Comparison of ENCODE assay signal across 1 cellular context in the genomic region with DNA sequence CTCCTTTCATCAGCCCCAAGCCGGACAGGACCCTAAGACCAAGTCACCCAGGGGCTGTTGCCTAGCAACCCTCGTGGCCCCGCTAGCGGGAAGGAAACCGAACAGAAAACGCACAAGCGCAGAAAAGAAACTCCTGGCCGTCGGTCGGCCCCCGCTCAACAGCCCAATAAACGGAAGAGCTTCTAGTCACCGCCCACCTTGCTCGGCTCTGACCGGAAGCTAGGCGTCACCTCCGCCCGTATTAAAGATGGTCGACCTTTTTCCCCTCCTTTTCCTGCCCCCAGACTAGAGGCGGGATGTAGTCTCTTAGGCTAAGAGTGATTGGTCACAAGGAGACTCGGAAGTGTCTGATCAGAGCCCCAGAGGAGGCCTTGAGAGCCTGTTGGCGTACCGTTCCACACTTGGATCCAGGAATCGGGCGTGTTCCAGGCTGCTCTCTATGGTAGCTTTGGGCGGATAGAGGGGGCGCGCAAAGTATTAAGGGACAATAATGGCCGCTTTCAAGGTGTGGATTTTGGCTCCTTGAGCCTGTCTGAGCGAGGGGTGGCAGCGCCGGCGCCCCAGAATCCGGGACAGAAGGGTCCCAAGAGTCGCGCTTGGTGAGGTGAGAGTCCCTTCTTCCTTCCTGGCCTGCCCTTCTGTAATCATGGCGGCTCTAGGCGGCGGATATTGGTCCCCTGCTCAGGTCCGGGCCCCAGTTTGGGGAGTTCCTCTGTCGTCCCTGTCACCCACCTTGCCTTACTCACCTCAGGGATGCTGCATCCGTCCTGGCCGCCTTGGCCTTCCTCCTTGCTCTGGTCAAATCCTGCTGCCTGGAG.
TF ChIP-seq lines count a peak whose summit lies in the region.

A gene (plus strand): TSS at position 400 of the 818 bp plus-strand sequence. CDS start 2,311 bp downstream, outside the sequence.
A gene (minus strand): TSS at position 173 of the 818 bp plus-strand sequence. CDS start 2,871 bp downstream, outside the sequence.

TF ChIP-seq in HepG2, 621 proteins besides CTCF, POLR2A, EP300 and RAD21 (continued from another document and continues in another):
- TF ChIP-seq, protein P1, sequence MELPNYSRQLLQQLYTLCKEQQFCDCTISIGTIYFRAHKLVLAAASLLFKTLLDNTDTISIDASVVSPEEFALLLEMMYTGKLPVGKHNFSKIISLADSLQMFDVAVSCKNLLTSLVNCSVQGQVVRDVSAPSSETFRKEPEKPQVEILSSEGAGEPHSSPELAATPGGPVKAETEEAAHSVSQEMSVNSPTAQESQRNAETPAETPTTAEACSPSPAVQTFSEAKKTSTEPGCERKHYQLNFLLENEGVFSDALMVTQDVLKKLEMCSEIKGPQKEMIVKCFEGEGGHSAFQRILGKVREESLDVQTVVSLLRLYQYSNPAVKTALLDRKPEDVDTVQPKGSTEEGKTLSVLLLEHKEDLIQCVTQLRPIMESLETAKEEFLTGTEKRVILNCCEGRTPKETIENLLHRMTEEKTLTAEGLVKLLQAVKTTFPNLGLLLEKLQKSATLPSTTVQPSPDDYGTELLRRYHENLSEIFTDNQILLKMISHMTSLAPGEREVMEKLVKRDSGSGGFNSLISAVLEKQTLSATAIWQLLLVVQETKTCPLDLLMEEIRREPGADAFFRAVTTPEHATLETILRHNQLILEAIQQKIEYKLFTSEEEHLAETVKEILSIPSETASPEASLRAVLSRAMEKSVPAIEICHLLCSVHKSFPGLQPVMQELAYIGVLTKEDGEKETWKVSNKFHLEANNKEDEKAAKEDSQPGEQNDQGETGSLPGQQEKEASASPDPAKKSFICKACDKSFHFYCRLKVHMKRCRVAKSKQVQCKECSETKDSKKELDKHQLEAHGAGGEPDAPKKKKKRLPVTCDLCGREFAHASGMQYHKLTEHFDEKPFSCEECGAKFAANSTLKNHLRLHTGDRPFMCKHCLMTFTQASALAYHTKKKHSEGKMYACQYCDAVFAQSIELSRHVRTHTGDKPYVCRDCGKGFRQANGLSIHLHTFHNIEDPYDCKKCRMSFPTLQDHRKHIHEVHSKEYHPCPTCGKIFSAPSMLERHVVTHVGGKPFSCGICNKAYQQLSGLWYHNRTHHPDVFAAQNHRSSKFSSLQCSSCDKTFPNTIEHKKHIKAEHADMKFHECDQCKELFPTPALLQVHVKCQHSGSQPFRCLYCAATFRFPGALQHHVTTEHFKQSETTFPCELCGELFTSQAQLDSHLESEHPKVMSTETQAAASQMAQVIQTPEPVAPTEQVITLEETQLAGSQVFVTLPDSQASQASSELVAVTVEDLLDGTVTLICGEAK (IDR thresholded peaks at IDR 0.05) = peak; percentile 84
- TF ChIP-seq, protein P1 (CRISPR knock-in tag; IDR thresholded peaks at IDR 0.05) = no peak
- TF ChIP-seq, protein P2, sequence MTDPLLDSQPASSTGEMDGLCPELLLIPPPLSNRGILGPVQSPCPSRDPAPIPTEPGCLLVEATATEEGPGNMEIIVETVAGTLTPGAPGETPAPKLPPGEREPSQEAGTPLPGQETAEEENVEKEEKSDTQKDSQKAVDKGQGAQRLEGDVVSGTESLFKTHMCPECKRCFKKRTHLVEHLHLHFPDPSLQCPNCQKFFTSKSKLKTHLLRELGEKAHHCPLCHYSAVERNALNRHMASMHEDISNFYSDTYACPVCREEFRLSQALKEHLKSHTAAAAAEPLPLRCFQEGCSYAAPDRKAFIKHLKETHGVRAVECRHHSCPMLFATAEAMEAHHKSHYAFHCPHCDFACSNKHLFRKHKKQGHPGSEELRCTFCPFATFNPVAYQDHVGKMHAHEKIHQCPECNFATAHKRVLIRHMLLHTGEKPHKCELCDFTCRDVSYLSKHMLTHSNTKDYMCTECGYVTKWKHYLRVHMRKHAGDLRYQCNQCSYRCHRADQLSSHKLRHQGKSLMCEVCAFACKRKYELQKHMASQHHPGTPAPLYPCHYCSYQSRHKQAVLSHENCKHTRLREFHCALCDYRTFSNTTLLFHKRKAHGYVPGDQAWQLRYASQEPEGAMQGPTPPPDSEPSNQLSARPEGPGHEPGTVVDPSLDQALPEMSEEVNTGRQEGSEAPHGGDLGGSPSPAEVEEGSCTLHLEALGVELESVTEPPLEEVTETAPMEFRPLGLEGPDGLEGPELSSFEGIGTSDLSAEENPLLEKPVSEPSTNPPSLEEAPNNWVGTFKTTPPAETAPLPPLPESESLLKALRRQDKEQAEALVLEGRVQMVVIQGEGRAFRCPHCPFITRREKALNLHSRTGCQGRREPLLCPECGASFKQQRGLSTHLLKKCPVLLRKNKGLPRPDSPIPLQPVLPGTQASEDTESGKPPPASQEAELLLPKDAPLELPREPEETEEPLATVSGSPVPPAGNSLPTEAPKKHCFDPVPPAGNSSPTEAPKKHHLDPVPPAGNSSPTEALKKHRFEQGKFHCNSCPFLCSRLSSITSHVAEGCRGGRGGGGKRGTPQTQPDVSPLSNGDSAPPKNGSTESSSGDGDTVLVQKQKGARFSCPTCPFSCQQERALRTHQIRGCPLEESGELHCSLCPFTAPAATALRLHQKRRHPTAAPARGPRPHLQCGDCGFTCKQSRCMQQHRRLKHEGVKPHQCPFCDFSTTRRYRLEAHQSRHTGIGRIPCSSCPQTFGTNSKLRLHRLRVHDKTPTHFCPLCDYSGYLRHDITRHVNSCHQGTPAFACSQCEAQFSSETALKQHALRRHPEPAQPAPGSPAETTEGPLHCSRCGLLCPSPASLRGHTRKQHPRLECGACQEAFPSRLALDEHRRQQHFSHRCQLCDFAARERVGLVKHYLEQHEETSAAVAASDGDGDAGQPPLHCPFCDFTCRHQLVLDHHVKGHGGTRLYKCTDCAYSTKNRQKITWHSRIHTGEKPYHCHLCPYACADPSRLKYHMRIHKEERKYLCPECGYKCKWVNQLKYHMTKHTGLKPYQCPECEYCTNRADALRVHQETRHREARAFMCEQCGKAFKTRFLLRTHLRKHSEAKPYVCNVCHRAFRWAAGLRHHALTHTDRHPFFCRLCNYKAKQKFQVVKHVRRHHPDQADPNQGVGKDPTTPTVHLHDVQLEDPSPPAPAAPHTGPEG (CRISPR knock-in tag; IDR thresholded peaks at IDR 0.05) = peak; percentile 84; the same call in 1 of the 2 replicates
- TF ChIP-seq SOX13 (IDR thresholded peaks at IDR 0.05) = no peak
- peak in 1 of 2 experiments; percentile 22; a peak in 1 of 4 replicates for TF ChIP-seq SOX13 (CRISPR knock-in tag; conservative IDR thresholded peaks at IDR 0.05 in 1 of 2, IDR thresholded peaks at IDR 0.05 in 1 of 2)
- TF ChIP-seq, protein P3, sequence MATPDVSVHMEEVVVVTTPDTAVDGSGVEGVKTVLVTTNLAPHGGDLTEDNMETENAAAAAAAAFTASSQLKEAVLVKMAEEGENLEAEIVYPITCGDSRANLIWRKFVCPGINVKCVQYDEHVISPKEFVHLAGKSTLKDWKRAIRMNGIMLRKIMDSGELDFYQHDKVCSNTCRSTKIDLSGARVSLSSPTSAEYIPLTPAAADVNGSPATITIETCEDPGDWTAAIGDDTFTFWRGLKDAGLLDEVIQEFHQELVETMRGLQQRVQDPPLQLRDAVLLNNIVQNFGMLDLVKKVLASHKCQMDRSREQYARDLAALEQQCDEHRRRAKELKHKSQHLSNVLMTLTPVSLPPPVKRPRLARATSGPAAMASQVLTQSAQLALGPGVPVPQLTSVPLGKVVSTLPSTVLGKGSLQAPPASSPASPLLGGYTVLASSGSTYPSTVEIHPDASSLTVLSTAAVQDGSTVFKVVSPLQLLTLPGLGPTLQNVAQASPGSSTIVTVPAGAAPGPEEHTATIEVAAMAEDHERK (CRISPR knock-in tag; IDR thresholded peaks at IDR 0.05; ENCODE audit: low read depth) = no peak
- TF ChIP-seq, protein P4, sequence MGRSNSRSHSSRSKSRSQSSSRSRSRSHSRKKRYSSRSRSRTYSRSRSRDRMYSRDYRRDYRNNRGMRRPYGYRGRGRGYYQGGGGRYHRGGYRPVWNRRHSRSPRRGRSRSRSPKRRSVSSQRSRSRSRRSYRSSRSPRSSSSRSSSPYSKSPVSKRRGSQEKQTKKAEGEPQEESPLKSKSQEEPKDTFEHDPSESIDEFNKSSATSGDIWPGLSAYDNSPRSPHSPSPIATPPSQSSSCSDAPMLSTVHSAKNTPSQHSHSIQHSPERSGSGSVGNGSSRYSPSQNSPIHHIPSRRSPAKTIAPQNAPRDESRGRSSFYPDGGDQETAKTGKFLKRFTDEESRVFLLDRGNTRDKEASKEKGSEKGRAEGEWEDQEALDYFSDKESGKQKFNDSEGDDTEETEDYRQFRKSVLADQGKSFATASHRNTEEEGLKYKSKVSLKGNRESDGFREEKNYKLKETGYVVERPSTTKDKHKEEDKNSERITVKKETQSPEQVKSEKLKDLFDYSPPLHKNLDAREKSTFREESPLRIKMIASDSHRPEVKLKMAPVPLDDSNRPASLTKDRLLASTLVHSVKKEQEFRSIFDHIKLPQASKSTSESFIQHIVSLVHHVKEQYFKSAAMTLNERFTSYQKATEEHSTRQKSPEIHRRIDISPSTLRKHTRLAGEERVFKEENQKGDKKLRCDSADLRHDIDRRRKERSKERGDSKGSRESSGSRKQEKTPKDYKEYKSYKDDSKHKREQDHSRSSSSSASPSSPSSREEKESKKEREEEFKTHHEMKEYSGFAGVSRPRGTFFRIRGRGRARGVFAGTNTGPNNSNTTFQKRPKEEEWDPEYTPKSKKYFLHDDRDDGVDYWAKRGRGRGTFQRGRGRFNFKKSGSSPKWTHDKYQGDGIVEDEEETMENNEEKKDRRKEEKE (IDR thresholded peaks at IDR 0.05) = no peak
- no peak for TF ChIP-seq NFRKB (IDR thresholded peaks at IDR 0.05)
- TF ChIP-seq, protein P5, sequence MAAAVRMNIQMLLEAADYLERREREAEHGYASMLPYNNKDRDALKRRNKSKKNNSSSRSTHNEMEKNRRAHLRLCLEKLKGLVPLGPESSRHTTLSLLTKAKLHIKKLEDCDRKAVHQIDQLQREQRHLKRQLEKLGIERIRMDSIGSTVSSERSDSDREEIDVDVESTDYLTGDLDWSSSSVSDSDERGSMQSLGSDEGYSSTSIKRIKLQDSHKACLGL (CRISPR knock-in tag; IDR thresholded peaks at IDR 0.05) = peak; percentile 53
- TF ChIP-seq HIVEP1 (CRISPR knock-in tag; IDR thresholded peaks at IDR 0.05) = peak; percentile 57; the same call in 1 of the 2 replicates
- TF ChIP-seq DPF2 (CRISPR knock-in tag; IDR thresholded peaks at IDR 0.05; ENCODE audit: borderline replicate concordance, low read depth) = no peak
- no peak for TF ChIP-seq TOPORS (CRISPR knock-in tag; IDR thresholded peaks at IDR 0.05)
- TF ChIP-seq ZNF747 (CRISPR knock-in tag; IDR thresholded peaks at IDR 0.05; ENCODE audit: borderline replicate concordance) = peak; percentile 60; the same call in 1 of the 2 replicates
- TF ChIP-seq PHF21A (CRISPR knock-in tag; IDR thresholded peaks at IDR 0.05) = peak; percentile 81; the same call in 1 of the 2 replicates
- TF ChIP-seq ZNF329 (CRISPR knock-in tag; IDR thresholded peaks at IDR 0.05; ENCODE audit: low read depth) = 0 out of 2 replicates have a peak, but pooled peaks have one; percentile 16
- TF ChIP-seq MYC (CRISPR knock-in tag; IDR thresholded peaks at IDR 0.05; ENCODE audit: borderline replicate concordance) = peak; percentile 66
- TF ChIP-seq HDAC6 (IDR thresholded peaks at IDR 0.05; ENCODE audit: low read depth, low read length) = no peak
- no peak for TF ChIP-seq ZNF775 (CRISPR knock-in tag; IDR thresholded peaks at IDR 0.05; ENCODE audit: borderline replicate concordance)
- peak; percentile 60; the same call in 1 of the 2 replicates for TF ChIP-seq MIXL1 (CRISPR knock-in tag; IDR thresholded peaks at IDR 0.05)
- TF ChIP-seq, protein P6, sequence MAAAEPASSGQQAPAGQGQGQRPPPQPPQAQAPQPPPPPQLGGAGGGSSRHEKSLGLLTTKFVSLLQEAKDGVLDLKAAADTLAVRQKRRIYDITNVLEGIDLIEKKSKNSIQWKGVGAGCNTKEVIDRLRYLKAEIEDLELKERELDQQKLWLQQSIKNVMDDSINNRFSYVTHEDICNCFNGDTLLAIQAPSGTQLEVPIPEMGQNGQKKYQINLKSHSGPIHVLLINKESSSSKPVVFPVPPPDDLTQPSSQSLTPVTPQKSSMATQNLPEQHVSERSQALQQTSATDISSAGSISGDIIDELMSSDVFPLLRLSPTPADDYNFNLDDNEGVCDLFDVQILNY (CRISPR knock-in tag; conservative IDR thresholded peaks at IDR 0.05) = no peak
- TF ChIP-seq CENPT (CRISPR knock-in tag; IDR thresholded peaks at IDR 0.05; ENCODE audit: low read depth) = no peak
- TF ChIP-seq HNRNPL (IDR thresholded peaks at IDR 0.05; ENCODE audit: low read depth, low read length) = 0 out of 2 replicates have a peak, but pooled peaks have one; percentile 14
- no peak for TF ChIP-seq ESRRA (CRISPR knock-in tag; IDR thresholded peaks at IDR 0.05; ENCODE audit: low read depth)
- TF ChIP-seq HNRNPLL (IDR thresholded peaks at IDR 0.05; ENCODE audit: low read depth, low read length, poor library complexity, severe bottlenecking) = peak; percentile 70
- peak; percentile 98 for TF ChIP-seq YY1 (IDR thresholded peaks at IDR 0.05; ENCODE audit: insufficient read depth, insufficient replicate concordance, low read depth, low read length)
- peak; percentile 71 for TF ChIP-seq KLF6 (CRISPR knock-in tag; IDR thresholded peaks at IDR 0.05)
